1 cellular context compared by ENCODE assay signal in the genomic region with DNA sequence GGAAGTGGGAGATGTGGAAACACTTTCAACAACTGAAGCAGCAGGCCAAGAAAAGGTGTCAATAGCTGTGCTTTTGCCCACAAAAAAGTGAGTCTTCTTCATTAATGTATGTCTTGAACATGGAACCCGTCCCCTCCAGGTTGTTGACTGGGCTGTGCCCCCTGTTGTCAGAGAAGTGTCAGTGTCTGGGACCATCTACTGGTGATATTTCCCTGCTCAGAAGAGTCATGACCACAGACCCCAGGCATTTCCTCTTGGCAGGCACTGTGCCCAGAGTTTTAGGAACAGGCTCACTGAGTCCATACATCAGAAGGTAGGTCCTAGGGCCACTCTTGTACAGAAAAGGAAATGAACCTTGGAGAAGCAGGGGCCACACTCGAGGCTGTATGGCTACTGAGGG.
TF ChIP-seq lines count a peak whose summit lies in the region.

No MANE protein-coding gene starts in this region.

TF ChIP-seq in K562, 482 proteins besides CTCF, POLR2A, EP300 and RAD21:
- TF ChIP-seq, protein P1, sequence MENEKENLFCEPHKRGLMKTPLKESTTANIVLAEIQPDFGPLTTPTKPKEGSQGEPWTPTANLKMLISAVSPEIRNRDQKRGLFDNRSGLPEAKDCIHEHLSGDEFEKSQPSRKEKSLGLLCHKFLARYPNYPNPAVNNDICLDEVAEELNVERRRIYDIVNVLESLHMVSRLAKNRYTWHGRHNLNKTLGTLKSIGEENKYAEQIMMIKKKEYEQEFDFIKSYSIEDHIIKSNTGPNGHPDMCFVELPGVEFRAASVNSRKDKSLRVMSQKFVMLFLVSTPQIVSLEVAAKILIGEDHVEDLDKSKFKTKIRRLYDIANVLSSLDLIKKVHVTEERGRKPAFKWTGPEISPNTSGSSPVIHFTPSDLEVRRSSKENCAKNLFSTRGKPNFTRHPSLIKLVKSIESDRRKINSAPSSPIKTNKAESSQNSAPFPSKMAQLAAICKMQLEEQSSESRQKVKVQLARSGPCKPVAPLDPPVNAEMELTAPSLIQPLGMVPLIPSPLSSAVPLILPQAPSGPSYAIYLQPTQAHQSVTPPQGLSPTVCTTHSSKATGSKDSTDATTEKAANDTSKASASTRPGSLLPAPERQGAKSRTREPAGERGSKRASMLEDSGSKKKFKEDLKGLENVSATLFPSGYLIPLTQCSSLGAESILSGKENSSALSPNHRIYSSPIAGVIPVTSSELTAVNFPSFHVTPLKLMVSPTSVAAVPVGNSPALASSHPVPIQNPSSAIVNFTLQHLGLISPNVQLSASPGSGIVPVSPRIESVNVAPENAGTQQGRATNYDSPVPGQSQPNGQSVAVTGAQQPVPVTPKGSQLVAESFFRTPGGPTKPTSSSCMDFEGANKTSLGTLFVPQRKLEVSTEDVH (IDR thresholded peaks at IDR 0.05; ENCODE audit: low read depth, partially characterized antibody): no peak
- peak; percentile 46; the same call in 1 of the 2 replicates for TF ChIP-seq SMC3 (conservative IDR thresholded peaks at IDR 0.05; ENCODE audit: insufficient read depth, low read depth, low read length)
